29 cellular contexts compared by ENCODE assay signal in genomic region chr1:43275826-43276620, GRCh38. TPM values are rescaled to one million over a fixed set of nuclear protein-coding genes. Genes with fewer than 3 reads are reported as not detected.
DNase-seq lines count a peak whose midpoint lies in the region; ATAC-seq and TF ChIP-seq lines count a peak whose summit lies in the region.
"Had no signal": no experiment of that assay in that cellular context is flagged by ENCODE, and none has a peak within 500 bp of the region (broad histone marks: within the 10 kb centered on the region; RNA-seq: fewer than 3 reads in every experiment).

No MANE protein-coding gene starts in this region.

- H4K5ac ChIP-seq in IMR-90 (ENCODE audit: low read depth, low read length) = no peak overlapping the region

- H2BK120ac ChIP-seq in IMR-90 (ENCODE audit: low read depth, low read length) = no peak overlapping the region

- no peak overlapping the region for H4K91ac ChIP-seq in IMR-90 (ENCODE audit: insufficient read depth, low read depth, low read length)

- TF ChIP-seq CTCF in IMR-90 (conservative IDR thresholded peaks at IDR 0.05; ENCODE audit: low read depth, low read length) (no peak), endodermal cell (conservative IDR thresholded peaks at IDR 0.05) (no peak)

- intact Hi-C loops in IMR-90 (cut with micrococcal nuclease) = no loop called here
- intact Hi-C loops in sciatic nerve (cut with DNase I) = no loop called here

- no peak for TF ChIP-seq RAD21 in IMR-90 (IDR thresholded peaks at IDR 0.05; ENCODE audit: low read length)

- WGBS in IMR-90 (ENCODE audit: extremely low coverage in 2 of 2, insufficient read length in 1 of 2), 2 experiments = 76% methylated on average over 3 of the region's 12 CpGs; no CpG with 5 or more reads in 1 of the 2 experiments
- WGBS in endodermal cell (ENCODE audit: insufficient coverage in 1 of 2, insufficient read length in 1 of 2), 2 experiments = 81 to 83% methylated on average over 8 to 12 of the region's 12 CpGs

- CTCF ChIA-PET in IMR-90 (lab: Yijun Ruan, JAX) = no interaction called here

- H3K27me3 Mint-ChIP-seq in endodermal cell (ENCODE audit: insufficient read depth) = peaks cover 1% of the 10 kb centered on the region

- no peak overlapping the region for H3K9ac ChIP-seq in IMR-90 (ENCODE audit: low read depth, low read length)
- no peak overlapping the region for H3K9ac ChIP-seq in endodermal cell (ENCODE audit: extremely low read depth, low read length, poor library complexity, severe bottlenecking)

- H3K9me3 Mint-ChIP-seq in endodermal cell = no peaks in the 10 kb centered on the region
- H3K9me3 Mint-ChIP-seq: effector memory CD8-positive, alpha-beta T cell had no signal

- no peaks in the 10 kb centered on the region for H3K36me3 ChIP-seq in IMR-90 (ENCODE audit: control insufficient read depth, insufficient read depth, low read length)
- H3K36me3 ChIP-seq in endodermal cell (ENCODE audit: control insufficient read depth, insufficient read depth, low read length) = no peaks in the 10 kb centered on the region
- H3K36me3 ChIP-seq: gastrocnemius medialis, vagina had no signal

- no peaks in the 10 kb centered on the region for H4K20me1 ChIP-seq in IMR-90 (ENCODE audit: insufficient read depth, low read length)

- no peak overlapping the region for H3K23ac ChIP-seq in IMR-90 (ENCODE audit: low read depth, low read length)

- H3K9me1 ChIP-seq in IMR-90 (ENCODE audit: insufficient read depth, low read length) = no peaks in the 10 kb centered on the region; the same call in 1 of the 2 replicates

- H3K27ac ChIP-seq in IMR-90 (ENCODE audit: insufficient read depth, low read length) (no peak overlapping the region), endodermal cell (ENCODE audit: low read depth, low read length) (no peak overlapping the region)
- H3K27ac ChIP-seq: esophagus squamous epithelium, gastrocnemius medialis, vagina had no signal

- no peak overlapping the region for H2BK5ac ChIP-seq in IMR-90 (ENCODE audit: low read depth, low read length, poor library complexity, severe bottlenecking)

- H2AFZ ChIP-seq in IMR-90 (replicated peaks; ENCODE audit: low read length, poor library complexity) = peak overlapping the region; percentile 8

- no peak overlapping the region for H3K4me3 ChIP-seq in IMR-90 (ENCODE audit: insufficient read depth, low read depth, low read length)
- no peak overlapping the region for H3K4me3 ChIP-seq in endodermal cell (ENCODE audit: low read length)
- H3K4me3 ChIP-seq: esophagus squamous epithelium, gastrocnemius medialis, lung, vagina had no signal

- no peak overlapping the region for H2AK9ac ChIP-seq in IMR-90 (replicated peaks; ENCODE audit: low read depth, low read length, poor library complexity)

- no peaks in the 10 kb centered on the region for H3K9me3 ChIP-seq in IMR-90 (ENCODE audit: control insufficient read depth, insufficient read depth, low read length)
- no peaks in the 10 kb centered on the region for H3K9me3 ChIP-seq in endodermal cell (ENCODE audit: control insufficient read depth, low read length)
- H3K9me3 ChIP-seq: esophagus squamous epithelium, gastrocnemius medialis, vagina had no signal

- no peak overlapping the region for H3K18ac ChIP-seq in IMR-90 (ENCODE audit: low read depth, low read length)

- no peak overlapping the region for H3K14ac ChIP-seq in IMR-90 (replicated peaks; ENCODE audit: low read depth, low read length)

- no peak overlapping the region for H2BK15ac ChIP-seq in IMR-90 (ENCODE audit: low read depth, low read length)

- H2AK5ac ChIP-seq in IMR-90 (ENCODE audit: low read depth, low read length) = no peak overlapping the region

- H3K4me3 Mint-ChIP-seq in endodermal cell = no peak overlapping the region
- H3K4me3 Mint-ChIP-seq: central memory CD8-positive, alpha-beta T cell had no signal

- no TSS peak for BruUV-seq in IMR-90 (replicated peaks; lab: Mats Ljungman, UMichigan)

- no peak for TF ChIP-seq POLR2A in IMR-90 (IDR thresholded peaks at IDR 0.05; ENCODE audit: low read depth, low read length)

- H3K4me2 ChIP-seq in IMR-90 (ENCODE audit: low read depth, low read length) = no peak overlapping the region

- H3K27ac Mint-ChIP-seq in endodermal cell = peak overlapping the region; percentile 53

- no peak overlapping the region for H3K56ac ChIP-seq in IMR-90 (ENCODE audit: extremely low read depth, insufficient read depth, low read length)

- no peak overlapping the region for H3K4ac ChIP-seq in IMR-90 (ENCODE audit: low read depth, low read length)

- H2BK20ac ChIP-seq in IMR-90 (ENCODE audit: low read depth, low read length) = no peak overlapping the region

- H3K4me1 Mint-ChIP-seq in endodermal cell = peaks cover 19% of the 10 kb centered on the region

- H4K8ac ChIP-seq in IMR-90 (ENCODE audit: low read depth in 2 of 2, low read length in 2 of 2) = no peak overlapping the region

- ATAC-seq in IMR-90 (ENCODE audit: low read depth) (no peak), sciatic nerve (no peak), HG03095 (IDR thresholded peaks at IDR 0.05; ENCODE audit: unreplicated experiment) (no peak)
- ATAC-seq: effector memory CD8-positive, alpha-beta T cell; gastrocnemius medialis; Panc1 had no signal

- in situ Hi-C loops in IMR-90 (cut with MboI; ENCODE audit: low sequenced_read_pairs) = no loop called here

- H3K79me1 ChIP-seq in IMR-90 (ENCODE audit: low read depth in 1 of 2, low read length in 2 of 2) = no peaks in the 10 kb centered on the region

- peaks cover 31% of the 10 kb centered on the region for H3K36me3 Mint-ChIP-seq in endodermal cell (ENCODE audit: low read depth)

- POLR2A ChIA-PET in IMR-90 (lab: Charles Lee; ENCODE audit: unreplicated experiment) = no interaction called here

- dilution Hi-C loops in IMR-90 (cut with HindIII; ENCODE audit: low sequenced_read_pairs, unreplicated experiment) = no loop called here

- peaks cover 17% of the 10 kb centered on the region for H3K27me3 ChIP-seq in IMR-90 (ENCODE audit: control insufficient read depth, insufficient read depth, low read length)
- no peaks in the 10 kb centered on the region for H3K27me3 ChIP-seq in endodermal cell (ENCODE audit: control insufficient read depth, insufficient read depth, low read length, poor library complexity, severe bottlenecking)
- H3K27me3 ChIP-seq: vagina had no signal

- peak; percentile 35 for DNase-seq in activated CD8-positive, alpha-beta memory T cell treated with anti-CD3 and anti-CD28 coated beads for 24 hours
- no peak for DNase-seq in activated CD8-positive, alpha-beta memory T cell treated with anti-CD3 and anti-CD28 coated beads, Interleukin-2, amount 50 U/mL, for 48 hours
- DNase-seq in IMR-90 (no peak), endodermal cell (peak; percentile 35), sciatic nerve (ENCODE audit: low spot score) (peak; percentile 50), epidermal melanocyte (ENCODE audit: insufficient read length, low spot score) (no peak), NCI-H69 (lab: John Stamatoyannopoulos, UW) (no peak)
- DNase-seq: ACHN; activated CD4-positive, alpha-beta T cell treated with anti-CD3 and anti-CD28 coated beads for 4 hours; activated naive CD4-positive, alpha-beta T cell treated with Interleukin-2 at 50 U/mL for 16 hours; anterior cingulate cortex; C1 segment of cervical spinal cord; effector memory CD8-positive, alpha-beta T cell; esophagus squamous epithelium; gastrocnemius medialis; hypothalamus; Karpas-422; NCI-H1048; NCI-H2029; NCI-H446; occipital lobe; retina had no signal

- H3K4me1 ChIP-seq in IMR-90 (ENCODE audit: control insufficient read depth, insufficient read depth, low read length) (0 out of 2 replicates have a peak, but pooled peaks cover 3% of the 10 kb centered on the region), endodermal cell (ENCODE audit: control insufficient read depth, insufficient read depth, low read length) (no peaks in the 10 kb centered on the region)
- H3K4me1 ChIP-seq: gastrocnemius medialis, vagina had no signal

TF ChIP-seq in IMR-90, 13 proteins besides CTCF, POLR2A, EP300 and RAD21 (continues in another document):
- TF ChIP-seq, protein P1, sequence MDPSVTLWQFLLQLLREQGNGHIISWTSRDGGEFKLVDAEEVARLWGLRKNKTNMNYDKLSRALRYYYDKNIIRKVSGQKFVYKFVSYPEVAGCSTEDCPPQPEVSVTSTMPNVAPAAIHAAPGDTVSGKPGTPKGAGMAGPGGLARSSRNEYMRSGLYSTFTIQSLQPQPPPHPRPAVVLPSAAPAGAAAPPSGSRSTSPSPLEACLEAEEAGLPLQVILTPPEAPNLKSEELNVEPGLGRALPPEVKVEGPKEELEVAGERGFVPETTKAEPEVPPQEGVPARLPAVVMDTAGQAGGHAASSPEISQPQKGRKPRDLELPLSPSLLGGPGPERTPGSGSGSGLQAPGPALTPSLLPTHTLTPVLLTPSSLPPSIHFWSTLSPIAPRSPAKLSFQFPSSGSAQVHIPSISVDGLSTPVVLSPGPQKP (IDR thresholded peaks at IDR 0.05; ENCODE audit: borderline replicate concordance, low read depth, low read length) = no peak
- no peak for TF ChIP-seq NFE2L2 (IDR thresholded peaks at IDR 0.05; ENCODE audit: low read depth, low read length)

RNA-seq across cellular contexts. Expression of gene TMEM125, which starts 6.2 kb away (rescaled TPM):
- total RNA-seq in IMR-90 (2012; rRNA removed) (under 0.01 TPM in 1 of 2 replicates, not detected in the other), endodermal cell (10 to 100 TPM; 11.7 to 16.6 TPM), sciatic nerve (3.2 TPM)
- 0.03 and 0.10 TPM in 2 replicates for polyA plus RNA-seq in IMR-90 (2012; rRNA removed)
- 0.09 and 0.14 TPM in 2 replicates for polyA plus RNA-seq in IMR-90 (2012; cell fraction: cytosol; rRNA removed)
- 0.06 and 0.24 TPM in 2 replicates for polyA plus RNA-seq in IMR-90 (2012; cell fraction: nucleus; rRNA removed; ENCODE audit: low replicate concordance)
- polyA plus RNA-seq in endodermal cell (2013, experiment 1 of 2) = 1.1 TPM
- 0.70 TPM for polyA plus RNA-seq in endodermal cell (2013, experiment 2 of 2)
- total RNA-seq: gastrocnemius medialis; subcutaneous adipose tissue; T-helper 1 cell treated with Interleukin-12 subunit alpha and Interleukin-12 subunit beta and Interleukin-4 antibody, amounts not matched to agents 30 ng/mL and 1 ng/mL, for 36 hours had no signal

RNA-seq across cellular contexts. Expression of gene C1orf210, which starts 9.4 kb away (rescaled TPM):
- not detected in 2 replicates for total RNA-seq in IMR-90 (2012; rRNA removed)
- not detected in 2 replicates for polyA plus RNA-seq in IMR-90 (2012; rRNA removed)
- polyA plus RNA-seq in IMR-90 (2012; cell fraction: cytosol; rRNA removed) = 0.05 TPM in 1 of 2 replicates, not detected in the other
- not detected in 2 replicates for polyA plus RNA-seq in IMR-90 (2012; cell fraction: nucleus; rRNA removed; ENCODE audit: low replicate concordance)
- 10 to 100 TPM in 1 of 2 donors, 1 to 10 TPM in 1; 9.7 to 17.9 TPM for total RNA-seq in endodermal cell
- polyA plus RNA-seq in endodermal cell (2013, experiment 1 of 2) = 1.9 TPM
- 1.8 TPM for polyA plus RNA-seq in endodermal cell (2013, experiment 2 of 2)
- total RNA-seq in sciatic nerve = not detected
- total RNA-seq: occipital lobe; T-helper 1 cell treated with Interleukin-12 subunit alpha and Interleukin-12 subunit beta and Interleukin-4 antibody, amounts not matched to agents 30 ng/mL and 1 ng/mL, for 36 hours had no signal

RNA-seq across cellular contexts. Expression of gene TIE1, which starts 24.8 kb away (rescaled TPM):
- total RNA-seq in IMR-90 (2012; rRNA removed) (2.3 and 3.3 TPM in 2 replicates), endodermal cell (under 1 TPM; 0.40 to 0.99 TPM), sciatic nerve (58.0 TPM)
- polyA plus RNA-seq in IMR-90 (2012; rRNA removed) = 7.5 and 8.5 TPM in 2 replicates
- polyA plus RNA-seq in IMR-90 (2012; cell fraction: cytosol; rRNA removed) = 3.5 and 5.9 TPM in 2 replicates
- 9.5 and 18.0 TPM in 2 replicates for polyA plus RNA-seq in IMR-90 (2012; cell fraction: nucleus; rRNA removed; ENCODE audit: low replicate concordance)
- polyA plus RNA-seq in endodermal cell (2013, experiment 1 of 2) = 1.2 TPM
- 1.7 TPM for polyA plus RNA-seq in endodermal cell (2013, experiment 2 of 2)

Comparison
In these comparisons a context has a peak if more than half of its experiments do, and no peak if none do; other contexts are left out.
1. DNase-seq: peak in activated CD8-positive, alpha-beta memory T cell treated with anti-CD3 and anti-CD28 coated beads for 24 hours (single experiment), endodermal cell (single experiment) and sciatic nerve (single experiment); none in activated CD8-positive, alpha-beta memory T cell treated with anti-CD3 and anti-CD28 coated beads, Interleukin-2, amount 50 U/mL, for 48 hours (single experiment), IMR-90 (single experiment), epidermal melanocyte (single experiment) and NCI-H69 (single experiment).
2. RNA of gene TIE1, which starts 24.8 kb away (total RNA-seq): 58.0 TPM in sciatic nerve (single experiment); 2.3 to 3.3 TPM in IMR-90 and 0.40 to 0.99 TPM in endodermal cell; every median in the first group is over 10 times any median in the second.